1 cellular context compared by ENCODE assay signal in genomic region chr16:14057878-14058382, GRCh38.
TF ChIP-seq lines count a peak whose summit lies in the region.

No MANE protein-coding gene starts in this region.

TF ChIP-seq in K562, 482 proteins besides CTCF, POLR2A, EP300 and RAD21:
- TF ChIP-seq CBX2 (IDR thresholded peaks at IDR 0.05; ENCODE audit: insufficient read depth, low read length, poor library complexity, severe bottlenecking) (peak; percentile 79), ELF2 (CRISPR knock-in tag; IDR thresholded peaks at IDR 0.05) (no peak)
